1 cellular context compared by ENCODE assay signal in the genomic region with DNA sequence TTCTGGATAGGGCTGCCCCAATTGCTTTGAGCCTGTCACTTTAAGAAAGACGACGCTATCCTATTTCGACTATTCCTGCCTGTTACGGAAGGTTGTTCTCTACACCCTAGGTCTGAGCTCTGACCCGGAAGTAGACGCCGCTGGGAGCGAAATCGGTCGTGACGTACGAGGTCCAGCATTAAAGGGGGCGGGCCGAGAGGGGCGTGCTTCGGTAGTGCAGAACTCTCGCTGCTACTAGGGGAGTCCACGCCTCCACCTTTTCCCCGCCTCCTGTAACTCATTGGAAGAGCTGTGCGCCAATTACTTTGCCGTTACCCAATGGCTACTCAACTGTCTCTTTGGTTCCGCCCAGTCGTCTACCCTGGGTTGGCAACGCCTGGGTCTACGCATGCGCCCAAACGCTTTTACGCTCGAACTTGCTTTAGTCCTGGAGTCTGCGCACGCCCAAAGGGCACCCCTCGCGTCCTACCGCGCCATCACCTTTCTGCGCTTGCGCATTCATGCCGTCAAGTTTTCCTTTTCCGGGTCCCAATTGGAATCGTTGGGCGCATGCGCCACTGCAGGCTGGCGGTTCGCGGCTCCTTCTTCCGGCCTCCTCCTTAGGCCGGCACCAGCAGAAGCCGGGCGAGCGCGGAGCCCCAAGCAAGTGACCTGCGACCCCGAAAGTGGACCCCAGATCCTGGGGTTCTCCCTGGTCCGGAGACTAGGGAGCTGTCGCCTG.
TF ChIP-seq lines count a peak whose summit lies in the region.

Gene PCNX3, plus strand, starts transcription at position 548 of the 721 bp plus-strand sequence. CDS start 536 bp downstream, outside the sequence.

TF ChIP-seq in GM12878, 131 proteins besides CTCF, POLR2A, EP300 and RAD21 (continued from another document and continues in another):
- TF ChIP-seq ZBTB11 (CRISPR knock-in tag; IDR thresholded peaks at IDR 0.05) (no peak), POU2F2 (IDR thresholded peaks at IDR 0.05; ENCODE audit: borderline replicate concordance, low read depth, low read length) (0 out of 3 replicates have a peak, but pooled peaks have one; percentile 15), NFYA (IDR thresholded peaks at IDR 0.05; ENCODE audit: borderline replicate concordance, low read depth, low read length) (peak; percentile 76), TARDBP (IDR thresholded peaks at IDR 0.05; ENCODE audit: borderline replicate concordance) (peak; percentile 78; the same call in 1 of the 2 replicates), IRF4 (IDR thresholded peaks at IDR 0.05; ENCODE audit: low read depth, low read length) (0 out of 2 replicates have a peak, but pooled peaks have one; percentile 21), E2F8 (IDR thresholded peaks at IDR 0.05; ENCODE audit: low read depth, partially characterized antibody) (peak; percentile 85), SIN3A (IDR thresholded peaks at IDR 0.05; ENCODE audit: low read depth, low read length) (peak; percentile 91), ATF2 (IDR thresholded peaks at IDR 0.05; ENCODE audit: low read length) (no peak), ELK1 (IDR thresholded peaks at IDR 0.05; ENCODE audit: low read depth, low read length) (peak; percentile 74), HDAC6 (IDR thresholded peaks at IDR 0.05; ENCODE audit: unreplicated experiment) (no peak), CEBPZ (IDR thresholded peaks at IDR 0.05; ENCODE audit: low read depth, low read length) (peak; percentile 68; the same call in 1 of the 2 replicates), SP1 (IDR thresholded peaks at IDR 0.05; ENCODE audit: low read depth, low read length) (peak; percentile 99), CHD2 (IDR thresholded peaks at IDR 0.05; ENCODE audit: borderline replicate concordance, low read depth, low read length) (peak; percentile 96), YY1 (IDR thresholded peaks at IDR 0.05; ENCODE audit: low read depth, low read length) (peak; percentile 83), CBFB (IDR thresholded peaks at IDR 0.05; ENCODE audit: low read depth) (peak; percentile 33; the same call in 1 of the 2 replicates), FOS (IDR thresholded peaks at IDR 0.05; ENCODE audit: borderline replicate concordance, extremely low read depth, insufficient read length) (peak; percentile 91), MTA3 (IDR thresholded peaks at IDR 0.05; ENCODE audit: borderline replicate concordance, low read length) (no peak), TBL1XR1 (IDR thresholded peaks at IDR 0.05; ENCODE audit: low read depth, low read length) (peak; percentile 91), GATAD2B (conservative IDR thresholded peaks at IDR 0.05; ENCODE audit: low read depth) (no peak), EED (IDR thresholded peaks at IDR 0.05; ENCODE audit: low read depth) (no peak), RELA (IDR thresholded peaks at IDR 0.05; ENCODE audit: borderline replicate concordance, partially characterized antibody) (peak; percentile 83), STAT3 (IDR thresholded peaks at IDR 0.05; ENCODE audit: low read depth, low read length) (peak; percentile 74; the same call in 1 of the 2 replicates), STAT1 (conservative IDR thresholded peaks at IDR 0.05) (no peak), SRF (IDR thresholded peaks at IDR 0.05; ENCODE audit: low read depth in 2 of 2, low read length in 2 of 2) (peak; percentile 59 to 99; a peak in 3 of 4 replicates), RB1 (IDR thresholded peaks at IDR 0.05; ENCODE audit: borderline replicate concordance) (no peak; the same call in 1 of the 2 replicates), NFIC (IDR thresholded peaks at IDR 0.05; ENCODE audit: low read depth, low read length) (no peak), SREBF1 (IDR thresholded peaks at IDR 0.05; ENCODE audit: low read length) (peak; percentile 85), RAD51 (IDR thresholded peaks at IDR 0.05) (peak; percentile 83), FOXK2 (IDR thresholded peaks at IDR 0.05) (peak; percentile 69; the same call in 1 of the 2 replicates), JUND (IDR thresholded peaks at IDR 0.05; ENCODE audit: low read depth, low read length) (no peak), NR2C1 (IDR thresholded peaks at IDR 0.05) (peak; percentile 100), ZZZ3 (IDR thresholded peaks at IDR 0.05; ENCODE audit: control insufficient read depth, insufficient read length, low read depth) (no peak), IKZF1 (conservative IDR thresholded peaks at IDR 0.05) (peak; percentile 93)
- TF ChIP-seq, protein P1, sequence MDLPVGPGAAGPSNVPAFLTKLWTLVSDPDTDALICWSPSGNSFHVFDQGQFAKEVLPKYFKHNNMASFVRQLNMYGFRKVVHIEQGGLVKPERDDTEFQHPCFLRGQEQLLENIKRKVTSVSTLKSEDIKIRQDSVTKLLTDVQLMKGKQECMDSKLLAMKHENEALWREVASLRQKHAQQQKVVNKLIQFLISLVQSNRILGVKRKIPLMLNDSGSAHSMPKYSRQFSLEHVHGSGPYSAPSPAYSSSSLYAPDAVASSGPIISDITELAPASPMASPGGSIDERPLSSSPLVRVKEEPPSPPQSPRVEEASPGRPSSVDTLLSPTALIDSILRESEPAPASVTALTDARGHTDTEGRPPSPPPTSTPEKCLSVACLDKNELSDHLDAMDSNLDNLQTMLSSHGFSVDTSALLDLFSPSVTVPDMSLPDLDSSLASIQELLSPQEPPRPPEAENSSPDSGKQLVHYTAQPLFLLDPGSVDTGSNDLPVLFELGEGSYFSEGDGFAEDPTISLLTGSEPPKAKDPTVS (IDR thresholded peaks at IDR 0.05; ENCODE audit: low read depth, low read length) = peak; percentile 78; the same call in 1 of the 2 replicates
- TF ChIP-seq, protein P2, sequence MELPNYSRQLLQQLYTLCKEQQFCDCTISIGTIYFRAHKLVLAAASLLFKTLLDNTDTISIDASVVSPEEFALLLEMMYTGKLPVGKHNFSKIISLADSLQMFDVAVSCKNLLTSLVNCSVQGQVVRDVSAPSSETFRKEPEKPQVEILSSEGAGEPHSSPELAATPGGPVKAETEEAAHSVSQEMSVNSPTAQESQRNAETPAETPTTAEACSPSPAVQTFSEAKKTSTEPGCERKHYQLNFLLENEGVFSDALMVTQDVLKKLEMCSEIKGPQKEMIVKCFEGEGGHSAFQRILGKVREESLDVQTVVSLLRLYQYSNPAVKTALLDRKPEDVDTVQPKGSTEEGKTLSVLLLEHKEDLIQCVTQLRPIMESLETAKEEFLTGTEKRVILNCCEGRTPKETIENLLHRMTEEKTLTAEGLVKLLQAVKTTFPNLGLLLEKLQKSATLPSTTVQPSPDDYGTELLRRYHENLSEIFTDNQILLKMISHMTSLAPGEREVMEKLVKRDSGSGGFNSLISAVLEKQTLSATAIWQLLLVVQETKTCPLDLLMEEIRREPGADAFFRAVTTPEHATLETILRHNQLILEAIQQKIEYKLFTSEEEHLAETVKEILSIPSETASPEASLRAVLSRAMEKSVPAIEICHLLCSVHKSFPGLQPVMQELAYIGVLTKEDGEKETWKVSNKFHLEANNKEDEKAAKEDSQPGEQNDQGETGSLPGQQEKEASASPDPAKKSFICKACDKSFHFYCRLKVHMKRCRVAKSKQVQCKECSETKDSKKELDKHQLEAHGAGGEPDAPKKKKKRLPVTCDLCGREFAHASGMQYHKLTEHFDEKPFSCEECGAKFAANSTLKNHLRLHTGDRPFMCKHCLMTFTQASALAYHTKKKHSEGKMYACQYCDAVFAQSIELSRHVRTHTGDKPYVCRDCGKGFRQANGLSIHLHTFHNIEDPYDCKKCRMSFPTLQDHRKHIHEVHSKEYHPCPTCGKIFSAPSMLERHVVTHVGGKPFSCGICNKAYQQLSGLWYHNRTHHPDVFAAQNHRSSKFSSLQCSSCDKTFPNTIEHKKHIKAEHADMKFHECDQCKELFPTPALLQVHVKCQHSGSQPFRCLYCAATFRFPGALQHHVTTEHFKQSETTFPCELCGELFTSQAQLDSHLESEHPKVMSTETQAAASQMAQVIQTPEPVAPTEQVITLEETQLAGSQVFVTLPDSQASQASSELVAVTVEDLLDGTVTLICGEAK (IDR thresholded peaks at IDR 0.05; ENCODE audit: borderline replicate concordance) = peak; percentile 96
- TF ChIP-seq, protein P3, sequence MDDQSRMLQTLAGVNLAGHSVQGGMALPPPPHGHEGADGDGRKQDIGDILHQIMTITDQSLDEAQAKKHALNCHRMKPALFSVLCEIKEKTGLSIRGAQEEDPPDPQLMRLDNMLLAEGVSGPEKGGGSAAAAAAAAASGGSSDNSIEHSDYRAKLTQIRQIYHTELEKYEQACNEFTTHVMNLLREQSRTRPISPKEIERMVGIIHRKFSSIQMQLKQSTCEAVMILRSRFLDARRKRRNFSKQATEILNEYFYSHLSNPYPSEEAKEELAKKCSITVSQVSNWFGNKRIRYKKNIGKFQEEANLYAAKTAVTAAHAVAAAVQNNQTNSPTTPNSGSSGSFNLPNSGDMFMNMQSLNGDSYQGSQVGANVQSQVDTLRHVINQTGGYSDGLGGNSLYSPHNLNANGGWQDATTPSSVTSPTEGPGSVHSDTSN (IDR thresholded peaks at IDR 0.05; ENCODE audit: insufficient replicate concordance, low read depth, low read length) = peak; percentile 99
